In the genomic region with DNA sequence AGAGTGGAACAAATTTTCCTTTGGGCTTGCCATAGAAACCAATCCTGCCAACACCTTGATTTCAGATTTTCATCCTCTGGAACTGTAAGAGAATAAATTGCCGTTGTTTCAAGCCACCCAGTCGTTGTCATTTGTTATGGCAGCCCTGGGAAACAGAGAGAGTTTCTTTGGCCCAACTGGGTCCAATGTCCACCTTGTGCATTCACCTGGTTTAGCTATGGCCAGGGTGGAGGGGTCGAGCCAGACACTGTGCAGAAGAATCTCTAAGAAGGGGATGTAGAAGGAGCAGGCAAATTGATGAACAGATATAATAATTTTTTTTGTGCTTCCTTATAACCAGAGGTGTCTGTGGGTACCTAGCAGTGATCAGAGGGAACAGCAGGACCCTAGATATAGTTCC, we compare ENCODE assay signal across 2 cellular contexts.
TF ChIP-seq lines count a peak whose summit lies in the region.

No MANE protein-coding gene starts in this region.

TF ChIP-seq in HepG2, 621 proteins besides CTCF, POLR2A, EP300 and RAD21:
- TF ChIP-seq PHF20 (CRISPR knock-in tag; IDR thresholded peaks at IDR 0.05), result no peak
- TF ChIP-seq ZNF644 (CRISPR knock-in tag; IDR thresholded peaks at IDR 0.05; ENCODE audit: low read depth), result peak; percentile 75
- TF ChIP-seq ETV5 (CRISPR knock-in tag; IDR thresholded peaks at IDR 0.05; ENCODE audit: borderline replicate concordance), result no peak
- no peak for TF ChIP-seq FOXJ3 (CRISPR knock-in tag; IDR thresholded peaks at IDR 0.05; ENCODE audit: borderline replicate concordance)
- TF ChIP-seq, protein P1, sequence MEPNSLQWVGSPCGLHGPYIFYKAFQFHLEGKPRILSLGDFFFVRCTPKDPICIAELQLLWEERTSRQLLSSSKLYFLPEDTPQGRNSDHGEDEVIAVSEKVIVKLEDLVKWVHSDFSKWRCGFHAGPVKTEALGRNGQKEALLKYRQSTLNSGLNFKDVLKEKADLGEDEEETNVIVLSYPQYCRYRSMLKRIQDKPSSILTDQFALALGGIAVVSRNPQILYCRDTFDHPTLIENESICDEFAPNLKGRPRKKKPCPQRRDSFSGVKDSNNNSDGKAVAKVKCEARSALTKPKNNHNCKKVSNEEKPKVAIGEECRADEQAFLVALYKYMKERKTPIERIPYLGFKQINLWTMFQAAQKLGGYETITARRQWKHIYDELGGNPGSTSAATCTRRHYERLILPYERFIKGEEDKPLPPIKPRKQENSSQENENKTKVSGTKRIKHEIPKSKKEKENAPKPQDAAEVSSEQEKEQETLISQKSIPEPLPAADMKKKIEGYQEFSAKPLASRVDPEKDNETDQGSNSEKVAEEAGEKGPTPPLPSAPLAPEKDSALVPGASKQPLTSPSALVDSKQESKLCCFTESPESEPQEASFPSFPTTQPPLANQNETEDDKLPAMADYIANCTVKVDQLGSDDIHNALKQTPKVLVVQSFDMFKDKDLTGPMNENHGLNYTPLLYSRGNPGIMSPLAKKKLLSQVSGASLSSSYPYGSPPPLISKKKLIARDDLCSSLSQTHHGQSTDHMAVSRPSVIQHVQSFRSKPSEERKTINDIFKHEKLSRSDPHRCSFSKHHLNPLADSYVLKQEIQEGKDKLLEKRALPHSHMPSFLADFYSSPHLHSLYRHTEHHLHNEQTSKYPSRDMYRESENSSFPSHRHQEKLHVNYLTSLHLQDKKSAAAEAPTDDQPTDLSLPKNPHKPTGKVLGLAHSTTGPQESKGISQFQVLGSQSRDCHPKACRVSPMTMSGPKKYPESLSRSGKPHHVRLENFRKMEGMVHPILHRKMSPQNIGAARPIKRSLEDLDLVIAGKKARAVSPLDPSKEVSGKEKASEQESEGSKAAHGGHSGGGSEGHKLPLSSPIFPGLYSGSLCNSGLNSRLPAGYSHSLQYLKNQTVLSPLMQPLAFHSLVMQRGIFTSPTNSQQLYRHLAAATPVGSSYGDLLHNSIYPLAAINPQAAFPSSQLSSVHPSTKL (CRISPR knock-in tag; IDR thresholded peaks at IDR 0.05), result no peak
- TF ChIP-seq ZNF839 (CRISPR knock-in tag; IDR thresholded peaks at IDR 0.05; ENCODE audit: borderline replicate concordance), result no peak
TF ChIP-seq in HepG2: peak in this region for 1.

TF ChIP-seq in GM23338, 12 proteins besides CTCF, POLR2A, EP300 and RAD21:
- TF ChIP-seq ZNF114 (CRISPR knock-in tag; IDR thresholded peaks at IDR 0.05), result no peak
- TF ChIP-seq, protein P2, sequence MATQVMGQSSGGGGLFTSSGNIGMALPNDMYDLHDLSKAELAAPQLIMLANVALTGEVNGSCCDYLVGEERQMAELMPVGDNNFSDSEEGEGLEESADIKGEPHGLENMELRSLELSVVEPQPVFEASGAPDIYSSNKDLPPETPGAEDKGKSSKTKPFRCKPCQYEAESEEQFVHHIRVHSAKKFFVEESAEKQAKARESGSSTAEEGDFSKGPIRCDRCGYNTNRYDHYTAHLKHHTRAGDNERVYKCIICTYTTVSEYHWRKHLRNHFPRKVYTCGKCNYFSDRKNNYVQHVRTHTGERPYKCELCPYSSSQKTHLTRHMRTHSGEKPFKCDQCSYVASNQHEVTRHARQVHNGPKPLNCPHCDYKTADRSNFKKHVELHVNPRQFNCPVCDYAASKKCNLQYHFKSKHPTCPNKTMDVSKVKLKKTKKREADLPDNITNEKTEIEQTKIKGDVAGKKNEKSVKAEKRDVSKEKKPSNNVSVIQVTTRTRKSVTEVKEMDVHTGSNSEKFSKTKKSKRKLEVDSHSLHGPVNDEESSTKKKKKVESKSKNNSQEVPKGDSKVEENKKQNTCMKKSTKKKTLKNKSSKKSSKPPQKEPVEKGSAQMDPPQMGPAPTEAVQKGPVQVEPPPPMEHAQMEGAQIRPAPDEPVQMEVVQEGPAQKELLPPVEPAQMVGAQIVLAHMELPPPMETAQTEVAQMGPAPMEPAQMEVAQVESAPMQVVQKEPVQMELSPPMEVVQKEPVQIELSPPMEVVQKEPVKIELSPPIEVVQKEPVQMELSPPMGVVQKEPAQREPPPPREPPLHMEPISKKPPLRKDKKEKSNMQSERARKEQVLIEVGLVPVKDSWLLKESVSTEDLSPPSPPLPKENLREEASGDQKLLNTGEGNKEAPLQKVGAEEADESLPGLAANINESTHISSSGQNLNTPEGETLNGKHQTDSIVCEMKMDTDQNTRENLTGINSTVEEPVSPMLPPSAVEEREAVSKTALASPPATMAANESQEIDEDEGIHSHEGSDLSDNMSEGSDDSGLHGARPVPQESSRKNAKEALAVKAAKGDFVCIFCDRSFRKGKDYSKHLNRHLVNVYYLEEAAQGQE (IDR thresholded peaks at IDR 0.05; ENCODE audit: unreplicated experiment), result no peak
- TF ChIP-seq ZNF331 (CRISPR knock-in tag; IDR thresholded peaks at IDR 0.05; ENCODE audit: low read depth), result no peak
- TF ChIP-seq JUNB (IDR thresholded peaks at IDR 0.05; ENCODE audit: unreplicated experiment), result no peak
- TF ChIP-seq POLR2AphosphoS5 (IDR thresholded peaks at IDR 0.05; ENCODE audit: low read depth), result no peak
- no peak for TF ChIP-seq NANOG (IDR thresholded peaks at IDR 0.05; ENCODE audit: borderline replicate concordance)
- TF ChIP-seq STAT1 (IDR thresholded peaks at IDR 0.05; ENCODE audit: unreplicated experiment), result no peak
- TF ChIP-seq EZH2 (IDR thresholded peaks at IDR 0.05; ENCODE audit: low read depth, unreplicated experiment), result no peak
